Comparison of ENCODE assay signal across 1 cellular context in the genomic region with DNA sequence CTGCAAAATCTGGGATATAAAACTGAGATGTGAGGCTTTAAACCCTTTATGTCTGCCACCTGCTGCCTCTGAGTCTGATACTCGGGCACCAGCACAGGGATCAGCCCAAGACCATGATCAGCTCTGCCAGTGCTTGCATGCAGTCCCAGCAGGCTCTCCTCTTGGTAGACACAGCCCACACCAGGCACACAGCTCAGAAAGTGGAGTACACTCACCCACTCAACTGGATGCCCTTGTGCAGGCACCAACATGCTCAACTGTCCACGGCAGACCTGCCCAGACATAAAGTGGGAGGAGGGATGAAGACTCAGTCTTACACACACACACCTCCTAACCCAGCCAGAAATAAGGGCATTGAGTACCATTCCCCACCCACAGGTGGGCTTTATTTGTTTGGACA.
TF ChIP-seq lines count a peak whose summit lies in the region.

No MANE protein-coding gene starts in this region.

TF ChIP-seq in IMR-90, 13 proteins besides CTCF, POLR2A, EP300 and RAD21 (continued from another document):
- no peak for TF ChIP-seq MAZ (IDR thresholded peaks at IDR 0.05; ENCODE audit: borderline replicate concordance, low read depth, low read length)
- TF ChIP-seq, protein P1, sequence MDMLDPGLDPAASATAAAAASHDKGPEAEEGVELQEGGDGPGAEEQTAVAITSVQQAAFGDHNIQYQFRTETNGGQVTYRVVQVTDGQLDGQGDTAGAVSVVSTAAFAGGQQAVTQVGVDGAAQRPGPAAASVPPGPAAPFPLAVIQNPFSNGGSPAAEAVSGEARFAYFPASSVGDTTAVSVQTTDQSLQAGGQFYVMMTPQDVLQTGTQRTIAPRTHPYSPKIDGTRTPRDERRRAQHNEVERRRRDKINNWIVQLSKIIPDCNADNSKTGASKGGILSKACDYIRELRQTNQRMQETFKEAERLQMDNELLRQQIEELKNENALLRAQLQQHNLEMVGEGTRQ (IDR thresholded peaks at IDR 0.05; ENCODE audit: low read depth, low read length) = no peak
- TF ChIP-seq ELK1 (IDR thresholded peaks at IDR 0.05; ENCODE audit: borderline replicate concordance, low read depth, low read length) = no peak
- no peak for TF ChIP-seq CEBPB (IDR thresholded peaks at IDR 0.05; ENCODE audit: low read depth, low read length)
- no peak for TF ChIP-seq CHD1 (IDR thresholded peaks at IDR 0.05; ENCODE audit: low read depth, low read length)
- TF ChIP-seq MAFK (IDR thresholded peaks at IDR 0.05; ENCODE audit: low read depth, low read length) = no peak
- no peak for TF ChIP-seq NFE2L2 (IDR thresholded peaks at IDR 0.05; ENCODE audit: low read depth, low read length)
- no peak for TF ChIP-seq BHLHE40 (IDR thresholded peaks at IDR 0.05; ENCODE audit: low read depth, low read length)
- TF ChIP-seq RFX5 (IDR thresholded peaks at IDR 0.05; ENCODE audit: low read depth, low read length) = no peak
